32 cellular contexts compared by ENCODE assay signal in the genomic region with DNA sequence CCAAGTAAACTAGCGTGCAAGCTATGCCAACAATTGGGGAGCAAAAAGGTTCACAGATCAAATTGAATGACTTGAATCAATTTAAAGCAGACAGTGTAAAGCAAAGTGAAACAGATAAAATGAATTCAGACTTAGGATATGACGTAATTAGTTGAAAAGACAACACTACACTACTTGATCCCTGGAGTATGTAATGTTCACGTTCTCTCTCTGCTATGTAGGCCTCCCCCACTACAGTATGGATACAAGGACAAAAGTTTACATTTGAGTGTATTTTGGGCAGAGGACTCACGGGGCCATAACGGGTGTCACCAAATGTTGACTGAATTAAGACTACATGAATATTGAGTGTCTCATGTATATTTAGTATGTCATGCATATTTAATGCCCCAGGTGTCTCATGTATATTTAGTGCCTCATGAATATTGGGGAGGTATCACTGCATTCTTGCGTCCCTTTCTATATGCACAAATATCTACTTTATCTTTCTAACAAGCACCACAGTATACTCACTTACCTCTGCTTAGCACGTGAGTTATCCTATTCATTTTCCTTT. TPM values are rescaled to one million over a fixed set of nuclear protein-coding genes. Genes with fewer than 3 reads are reported as not detected.
"Had no signal": no experiment of that assay in that cellular context is flagged by ENCODE, and none has a peak within 500 bp of the region (broad histone marks: within the 10 kb centered on the region; RNA-seq: fewer than 3 reads in every experiment).

No MANE protein-coding gene starts in this region.

- H3K9me3 Mint-ChIP-seq: stimulated activated memory B cell treated with anti-CD40 and anti-IgM and Interleukin-4, amounts not matched to agents 10 μg/mL and 1 μg/mL and 100 μg/mL, for 72 hours had no signal

- H3K4me1 Mint-ChIP-seq: activated B cell treated with CpG ODN at 0.5 μM for 24 hours; activated naive CD4-positive, alpha-beta T cell treated with anti-CD3 and anti-CD28 coated beads, Interleukin-2, amount 50 U/mL, for 24 hours; central memory CD8-positive, alpha-beta T cell; endodermal cell; immature natural killer cell; memory B cell; naive thymus-derived CD4-positive, alpha-beta T cell; stimulated activated memory B cell treated with anti-CD40 and anti-IgM and Interleukin-4, amounts not matched to agents 10 μg/mL and 1 μg/mL and 100 μg/mL, for 72 hours; stimulated activated naive CD8-positive, alpha-beta T cell treated with anti-CD3 and anti-CD28 coated beads, Interleukin-15, amount 100 ng/mL, for 72 hours had no signal

- DNase-seq: activated B cell treated with CpG ODN at 0.5 μM for 24 hours; activated CD4-positive, alpha-beta T cell treated with anti-CD3 and anti-CD28 coated beads, Interleukin-2, amount 50 U/mL, for 1 hour; activated CD8-positive, alpha-beta T cell treated with anti-CD3 and anti-CD28 coated beads for 36 hours; activated T-cell treated with anti-CD3 and anti-CD28 coated beads, Interleukin-2, amount 50 U/mL, for 4 hours; endodermal cell; foreskin fibroblast; head of caudate nucleus; hypothalamus; immature natural killer cell; kidney; left colon; midbrain; naive thymus-derived CD4-positive, alpha-beta T cell; pancreas; retina; sigmoid colon; small intestine; stimulated activated CD4-positive, alpha-beta T cell treated with anti-CD3 and anti-CD28 coated beads, Interleukin-4, amount 100 ng/mL, for 4 hours; stimulated activated CD8-positive, alpha-beta memory T cell treated with anti-CD3 and anti-CD28 coated beads, Interleukin-4, amount 100 ng/mL, for 48 hours; stimulated activated naive CD8-positive, alpha-beta T cell treated with anti-CD3 and anti-CD28 coated beads, Interleukin-15, amount 100 ng/mL, for 72 hours; substantia nigra had no signal

- H3K4me3 ChIP-seq: pancreas, prostate gland, sigmoid colon, vagina had no signal

- H3K9me3 ChIP-seq: pancreas, prostate gland, sigmoid colon, vagina had no signal

- H3K27me3 ChIP-seq: pancreas, sigmoid colon, vagina had no signal

- FAIRE-seq: bronchial epithelial cell, kidney, pancreas, small intestine had no signal

- H3K36me3 Mint-ChIP-seq: activated naive CD4-positive, alpha-beta T cell treated with anti-CD3 and anti-CD28 coated beads, Interleukin-2, amount 50 U/mL, for 24 hours; immature natural killer cell; memory B cell; naive thymus-derived CD4-positive, alpha-beta T cell; stimulated activated memory B cell treated with anti-CD40 and anti-IgM and Interleukin-4, amounts not matched to agents 10 μg/mL and 1 μg/mL and 100 μg/mL, for 72 hours; type B pancreatic cell had no signal

- H3K27ac ChIP-seq: pancreas, prostate gland, sigmoid colon, vagina had no signal

- H3K4me3 Mint-ChIP-seq: activated B cell treated with CpG ODN at 0.5 μM for 24 hours; activated CD8-positive, alpha-beta T cell treated with anti-CD3 and anti-CD28 coated beads for 36 hours; activated naive CD4-positive, alpha-beta T cell treated with anti-CD3 and anti-CD28 coated beads, Interleukin-2, amount 50 U/mL, for 24 hours; activated T-cell treated with anti-CD3 and anti-CD28 coated beads, Interleukin-2, amount 50 U/mL, for 4 hours; central memory CD8-positive, alpha-beta T cell; dendritic cell treated with granulocyte-macrophage colony-stimulating factor and Interleukin-4, amounts not matched to agents 40 ng/mL and 50 ng/mL, for 4 days; endodermal cell; immature natural killer cell; memory B cell; naive thymus-derived CD4-positive, alpha-beta T cell; stimulated activated memory B cell treated with anti-CD40 and anti-IgM and Interleukin-4, amounts not matched to agents 10 μg/mL and 1 μg/mL and 100 μg/mL, for 72 hours; stimulated activated naive CD8-positive, alpha-beta T cell treated with anti-CD3 and anti-CD28 coated beads, Interleukin-15, amount 100 ng/mL, for 72 hours; type B pancreatic cell had no signal

- H3K27me3 Mint-ChIP-seq: activated B cell treated with CpG ODN at 0.5 μM for 24 hours; activated CD8-positive, alpha-beta T cell treated with anti-CD3 and anti-CD28 coated beads for 36 hours; activated naive CD4-positive, alpha-beta T cell treated with anti-CD3 and anti-CD28 coated beads, Interleukin-2, amount 50 U/mL, for 24 hours; central memory CD8-positive, alpha-beta T cell; dendritic cell treated with granulocyte-macrophage colony-stimulating factor and Interleukin-4, amounts not matched to agents 40 ng/mL and 50 ng/mL, for 4 days; memory B cell; naive thymus-derived CD4-positive, alpha-beta T cell; stimulated activated memory B cell treated with anti-CD40 and anti-IgM and Interleukin-4, amounts not matched to agents 10 μg/mL and 1 μg/mL and 100 μg/mL, for 72 hours; stimulated activated naive CD8-positive, alpha-beta T cell treated with anti-CD3 and anti-CD28 coated beads, Interleukin-15, amount 100 ng/mL, for 72 hours had no signal

- H3K36me3 ChIP-seq: pancreas, prostate gland, sigmoid colon, vagina had no signal

- H3K4me1 ChIP-seq: pancreas, prostate gland, sigmoid colon, vagina had no signal

- H3K27ac Mint-ChIP-seq: activated B cell treated with CpG ODN at 0.5 μM for 24 hours; activated CD8-positive, alpha-beta T cell treated with anti-CD3 and anti-CD28 coated beads for 36 hours; activated naive CD4-positive, alpha-beta T cell treated with anti-CD3 and anti-CD28 coated beads, Interleukin-2, amount 50 U/mL, for 24 hours; activated T-helper 2 cell treated with anti-CD3 and anti-CD28 coated beads, Interferon-gamma antibody, Interleukin-2, Interleukin-4, amounts not matched to agents 10 μg/mL and 5 μg/mL and 100 μg/mL, durations not matched to agents 14 hours and 24 hours and 36 hours; dendritic cell treated with granulocyte-macrophage colony-stimulating factor and Interleukin-4, amounts not matched to agents 40 ng/mL and 50 ng/mL, for 4 days; endodermal cell; immature natural killer cell; memory B cell; naive thymus-derived CD4-positive, alpha-beta T cell; stimulated activated memory B cell treated with anti-CD40 and anti-IgM and Interleukin-4, amounts not matched to agents 10 μg/mL and 1 μg/mL and 100 μg/mL, for 72 hours; stimulated activated naive CD8-positive, alpha-beta T cell treated with anti-CD3 and anti-CD28 coated beads, Interleukin-15, amount 100 ng/mL, for 72 hours; type B pancreatic cell had no signal

RNA-seq across cellular contexts. Expression of gene RERGL, which starts 44.5 kb away (rescaled TPM):
- total RNA-seq: activated B cell treated with CpG ODN at 0.5 μM for 24 hours; activated CD8-positive, alpha-beta T cell treated with anti-CD3 and anti-CD28 coated beads for 36 hours; activated T-cell treated with anti-CD3 and anti-CD28 coated beads, Interleukin-2, amount 50 U/mL, for 4 hours; activated T-helper 2 cell treated with anti-CD3 and anti-CD28 coated beads, Interferon-gamma antibody, Interleukin-2, Interleukin-4, amounts not matched to agents 10 μg/mL and 5 μg/mL and 100 μg/mL, durations not matched to agents 14 hours and 24 hours and 36 hours; bronchial epithelial cell; endodermal cell; naive thymus-derived CD4-positive, alpha-beta T cell had no signal
- polyA plus RNA-seq: immature natural killer cell; naive thymus-derived CD4-positive, alpha-beta T cell; neural cell had no signal
